Comparison of ENCODE assay signal across 11 cellular contexts in genomic region chr9:124349267-124349666, GRCh38.
"Had no signal": no experiment of that assay in that cellular context is flagged by ENCODE, and none has a peak within 500 bp of the region (broad histone marks: within the 10 kb centered on the region; RNA-seq: fewer than 3 reads in every experiment).

No MANE protein-coding gene starts in this region.

- ATAC-seq: activated T-helper 17 cell treated with anti-CD3 and anti-CD28 coated beads, Interleukin-2, amount 50 U/mL, for 72 hours; heart left ventricle; stimulated activated naive CD8-positive, alpha-beta T cell treated with anti-CD3 and anti-CD28 coated beads, Interleukin-15, Interleukin-2, amounts not matched to agents 100 U/mL and 50 U/mL, for 24 hours had no signal

- DNase-seq: activated CD4-positive, alpha-beta T cell treated with anti-CD3 and anti-CD28 coated beads for 1 hour; activated CD4-positive, alpha-beta T cell treated with anti-CD3 and anti-CD28 coated beads, Interleukin-2, amount 50 U/mL, for 1 hour; activated naive CD4-positive, alpha-beta T cell treated with Interleukin-2 at 50 U/mL for 16 hours; amygdala; mesendoderm; naive B cell; stimulated activated CD4-positive, alpha-beta T cell treated with anti-CD3 and anti-CD28 coated beads, Interleukin-4, amount 100 ng/mL, for 24 hours; stimulated activated naive CD8-positive, alpha-beta T cell treated with anti-CD3 and anti-CD28 coated beads, Interleukin-15, Interleukin-2, amounts not matched to agents 100 U/mL and 50 U/mL, for 24 hours; SW 1271 had no signal
